In genomic region chr2:105896765-105897163, GRCh38 we compare ENCODE assay signal across 15 cellular contexts.
A peak's percentile ranks its signal among the peaks of the same experiment; 100 is the strongest.
DNase-seq lines count a peak whose midpoint lies in the region; ATAC-seq, FAIRE-seq and TF ChIP-seq lines count a peak whose summit lies in the region.
"Had no signal": no experiment of that assay in that cellular context is flagged by ENCODE, and none has a peak within 500 bp of the region (broad histone marks: within the 10 kb centered on the region; RNA-seq: fewer than 3 reads in every experiment).

No MANE protein-coding gene starts in this region.

- ATAC-seq in HepG2 (peak; percentile 96), right lobe of liver (no peak)
- no peak for ATAC-seq in effector memory CD8-positive, alpha-beta T cell (replicated peaks)
- ATAC-seq: heart right ventricle had no signal

- H3K4me1 Mint-ChIP-seq in effector memory CD8-positive, alpha-beta T cell (ENCODE audit: low read depth in 2 of 2): peaks cover 24 to 27% of the 10 kb centered on the region in 2 donors

- FAIRE-seq in HepG2 (lab: Jason Lieb, UNC): peak; percentile 60

- POLR2A ChIA-PET in HepG2 (lab: Yijun Ruan, JAX) (no interaction called here), OCI-LY7 (lab: Charles Lee) (no interaction called here)

- H3K9me3 ChIP-seq in HepG2 (ENCODE audit: low read length) (no peaks in the 10 kb centered on the region), right lobe of liver (no peaks in the 10 kb centered on the region), OCI-LY7 (ENCODE audit: low read length) (peaks cover 5% of the 10 kb centered on the region; the same call in 1 of the 2 replicates)
- H3K9me3 ChIP-seq: right atrium auricular region had no signal

- no peak overlapping the region for H3K4me3 Mint-ChIP-seq in effector memory CD8-positive, alpha-beta T cell

- no peak overlapping the region for H3K4me2 ChIP-seq in HepG2 (ENCODE audit: low read depth, low read length)
- no peak overlapping the region for H3K4me2 ChIP-seq in OCI-LY7 (ENCODE audit: low read length)

- peaks cover 8% of the 10 kb centered on the region for H3K4me1 ChIP-seq in HepG2 (ENCODE audit: insufficient read depth, low read length)
- H3K4me1 ChIP-seq in right lobe of liver: peaks cover 0 to 11% (median 4%) of the 10 kb centered on the region in 4 donors
- H3K4me1 ChIP-seq in OCI-LY7 (ENCODE audit: insufficient read depth, low read length, poor library complexity, severe bottlenecking): no peaks in the 10 kb centered on the region
- H3K4me1 ChIP-seq: right atrium auricular region had no signal

- H3K27ac Mint-ChIP-seq in effector memory CD8-positive, alpha-beta T cell: peak overlapping the region; percentile 13 to 79

- H3K4me3 ChIP-seq in HepG2 (replicated peaks in 1 of 3; ENCODE audit: insufficient read depth in 1 of 3, low read depth in 2 of 3, low read length in 3 of 3) (no peak overlapping the region), right lobe of liver (no peak overlapping the region), OCI-LY7 (ENCODE audit: low read depth, low read length, poor library complexity, severe bottlenecking) (no peak overlapping the region)
- H3K4me3 ChIP-seq: heart right ventricle, right atrium auricular region had no signal

- CTCF ChIA-PET in HepG2 (lab: Yijun Ruan, JAX; ENCODE audit: low intra/inter-chr PET ratio, low total read pairs): interaction anchor here (0.7 to 2.0 kb wide), 3 partner anchors 73 to 189 kb away, joined by 3 to 14 read pairs (median 4); no protein-coding TSS in a partner anchor
- CTCF ChIA-PET in OCI-LY7 (lab: Charles Lee; ENCODE audit: unreplicated experiment): no interaction called here

- BruUV-seq in HepG2 (replicated peaks; lab: Mats Ljungman, UMichigan) (TSS peak; percentile 17), OCI-LY7 (replicated peaks; lab: Mats Ljungman, UMichigan) (no TSS peak)

- H3K27me3 ChIP-seq in HepG2 (ENCODE audit: control insufficient read depth in 1 of 2, insufficient read depth in 2 of 2, low read length in 2 of 2) (no peaks in the 10 kb centered on the region), right lobe of liver (no peaks in the 10 kb centered on the region)
- H3K27me3 ChIP-seq: heart right ventricle, right atrium auricular region had no signal

- H3K9ac ChIP-seq in HepG2 (ENCODE audit: insufficient read depth, low read depth, low read length): no peak overlapping the region

- TF ChIP-seq RAD21 in HepG2 (CRISPR knock-in tag; IDR thresholded peaks at IDR 0.05): peak; percentile 78

- TF ChIP-seq POLR2A in HepG2 (IDR thresholded peaks at IDR 0.05; ENCODE audit: insufficient read depth in 1 of 2, low read depth in 2 of 2, low read length in 2 of 2) (no peak), right lobe of liver (IDR thresholded peaks at IDR 0.05) (no peak)

- H2AFZ ChIP-seq in HepG2 (ENCODE audit: low read length): no peak overlapping the region
- H2AFZ ChIP-seq in OCI-LY7 (ENCODE audit: low read length): no peak overlapping the region

- intact Hi-C loops in HepG2 (cut with micrococcal nuclease; ENCODE audit: unreplicated experiment) (loop anchor here (1.0 to 2.0 kb wide), 6 partner anchors 23 to 646 kb away; no protein-coding TSS in a partner anchor), right lobe of liver (cut with DNase I) (no loop called here), OCI-LY7 (cut with micrococcal nuclease; ENCODE audit: unreplicated experiment) (no loop called here)

- H3K9me2 ChIP-seq in OCI-LY7 (ENCODE audit: insufficient read depth, low read length): no peaks in the 10 kb centered on the region

- WGBS in HepG2 (ENCODE audit: low lambda C conversion rate): 45% methylated on average over 4 of the region's 4 CpGs
- 100% methylated on average over 3 of the region's 4 CpGs for WGBS in right lobe of liver (ENCODE audit: insufficient coverage, low coverage, low lambda C conversion rate, missing lambda C conversion rate)

- H3K36me3 ChIP-seq in HepG2 (replicated peaks in 1 of 2; ENCODE audit: control insufficient read depth in 1 of 2, insufficient read depth in 2 of 2, low read length in 2 of 2) (peaks cover 8 to 10% of the 10 kb centered on the region in 2 experiments), right lobe of liver (no peaks in the 10 kb centered on the region), OCI-LY7 (ENCODE audit: insufficient read depth, low read length) (peaks cover 5% of the 10 kb centered on the region; the same call in 1 of the 2 replicates)

- H3K27me3 Mint-ChIP-seq in effector memory CD8-positive, alpha-beta T cell: no peaks in the 10 kb centered on the region

- in situ Hi-C loops in HepG2 (cut with HindIII; ENCODE audit: extremely low pct_ligation_motif_present, low pct_unique_long_range_greater_than_20kb): no loop called here
- in situ Hi-C loops in GM13976 (cut with MboI; ENCODE audit: low sequenced_read_pairs, unreplicated experiment): no loop called here

- H3K9me3 Mint-ChIP-seq in effector memory CD8-positive, alpha-beta T cell: no peaks in the 10 kb centered on the region

- H3K36me3 Mint-ChIP-seq in effector memory CD8-positive, alpha-beta T cell (ENCODE audit: insufficient read depth): peaks cover 19% of the 10 kb centered on the region

- no peak for TF ChIP-seq EP300 in HepG2 (IDR thresholded peaks at IDR 0.05; ENCODE audit: low read depth in 2 of 2, low read length in 2 of 2)
- no peak for TF ChIP-seq EP300 in HepG2 (CRISPR knock-in tag; IDR thresholded peaks at IDR 0.05; ENCODE audit: borderline replicate concordance)

- no peaks in the 10 kb centered on the region for H4K20me1 ChIP-seq in HepG2 (ENCODE audit: insufficient read depth, low read length)
- H4K20me1 ChIP-seq in OCI-LY7 (ENCODE audit: insufficient read depth, low read length): no peaks in the 10 kb centered on the region

- DNase-seq in HepG2 (ENCODE audit: low spot score) (peak; percentile 62), right lobe of liver (no peak), OCI-LY7 (ENCODE audit: low spot score) (no peak), NCI-H2081 (lab: John Stamatoyannopoulos, UW) (no peak), GM13976 (ENCODE audit: low spot score) (no peak), HPDE6-E6E7 (ENCODE audit: extremely low spot score) (no peak), NCI-H2171 (lab: John Stamatoyannopoulos, UW) (no peak)
- DNase-seq in effector memory CD8-positive, alpha-beta T cell: no peak
- DNase-seq: amygdala; heart right ventricle; NCI-H1436; NCI-H2227 treated with DMSO at 0.1 percent for 48 hours; NK-92 treated with Interleukin-12 subunit alpha and Interleukin-12 subunit beta, amount 100 ng/mL, for 24 hours; RPMI8226 had no signal

- no peaks in the 10 kb centered on the region for H3K79me2 ChIP-seq in HepG2 (ENCODE audit: insufficient read depth, low read length)
- no peaks in the 10 kb centered on the region for H3K79me2 ChIP-seq in OCI-LY7 (ENCODE audit: insufficient read depth, low read depth, low read length)

- TF ChIP-seq CTCF in HepG2 (CRISPR knock-in tag; IDR thresholded peaks at IDR 0.05): peak; percentile 83
- no peak for TF ChIP-seq CTCF in right lobe of liver (IDR thresholded peaks at IDR 0.05)
- TF ChIP-seq CTCF in OCI-LY7 (conservative IDR thresholded peaks at IDR 0.05; ENCODE audit: low read length): peak; percentile 26; the same call in 1 of the 2 replicates
- no peak for TF ChIP-seq CTCF in GM13976 (IDR thresholded peaks at IDR 0.05; ENCODE audit: borderline replicate concordance, control extremely low read depth, extremely low read depth, insufficient read depth, missing control alignments)

- H3K27ac ChIP-seq in HepG2 (ENCODE audit: extremely low read length, insufficient read depth, low read length): no peak overlapping the region
- no peak overlapping the region for H3K27ac ChIP-seq in right lobe of liver
- no peak overlapping the region for H3K27ac ChIP-seq in OCI-LY7 (ENCODE audit: low read depth, low read length, poor library complexity, severe bottlenecking)
- H3K27ac ChIP-seq: heart right ventricle, right atrium auricular region had no signal

TF ChIP-seq in HepG2, 621 proteins besides CTCF, POLR2A, EP300 and RAD21 (continues in another document):
- no peak for TF ChIP-seq ZNF639 (CRISPR knock-in tag; conservative IDR thresholded peaks at IDR 0.05)
- no peak for TF ChIP-seq ZNF800 (CRISPR knock-in tag; IDR thresholded peaks at IDR 0.05)
- 0 out of 2 replicates have a peak, but pooled peaks have one; percentile 23 for TF ChIP-seq PPARG (CRISPR knock-in tag; conservative IDR thresholded peaks at IDR 0.05)
- peak; percentile 81 for TF ChIP-seq RBM22 (optimal IDR thresholded peaks at IDR 0.05; ENCODE audit: low read length)
- TF ChIP-seq CBX5 (CRISPR knock-in tag; IDR thresholded peaks at IDR 0.05; ENCODE audit: borderline replicate concordance): 0 out of 2 replicates have a peak, but pooled peaks have one; percentile 44
- no peak for TF ChIP-seq PAF1 (CRISPR knock-in tag; IDR thresholded peaks at IDR 0.05)
- peak; percentile 84 for TF ChIP-seq STAG1 (CRISPR knock-in tag; IDR thresholded peaks at IDR 0.05)
- TF ChIP-seq RXRB (CRISPR knock-in tag; IDR thresholded peaks at IDR 0.05; ENCODE audit: borderline replicate concordance): 0 out of 2 replicates have a peak, but pooled peaks have one; percentile 45
- TF ChIP-seq NBN (conservative IDR thresholded peaks at IDR 0.05): no peak

Comparison
In these comparisons a context has a peak if more than half of its experiments do, and no peak if none do; other contexts are left out.
1. CTCF ChIP-seq: peak in HepG2 (single experiment) and OCI-LY7 (single experiment); none in right lobe of liver (0 of 4) and GM13976 (single experiment).